Comparison of ENCODE assay signal across 8 cellular contexts in the genomic region with DNA sequence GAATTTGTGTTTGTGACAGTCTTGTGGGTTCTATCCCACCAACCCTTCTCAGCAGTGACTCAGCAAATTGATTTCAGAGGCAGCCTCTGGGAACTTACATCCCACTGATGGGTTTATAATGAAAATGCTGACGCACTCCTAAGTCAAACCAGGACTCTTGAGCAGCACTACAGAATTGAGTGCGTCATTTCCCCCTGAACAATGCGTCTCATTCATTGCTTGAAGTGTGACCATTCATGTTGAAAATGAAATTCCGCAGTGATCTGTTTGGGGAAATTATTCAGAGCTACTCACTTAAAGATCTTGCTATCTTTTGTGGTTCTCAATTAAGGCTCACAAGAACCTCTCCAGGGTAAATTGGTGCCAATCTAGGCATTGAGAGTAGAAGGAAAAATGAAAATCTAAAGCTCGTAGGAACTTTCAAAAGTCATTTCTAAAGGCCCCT.
DNase-seq lines count a peak whose midpoint lies in the region; ATAC-seq, FAIRE-seq and TF ChIP-seq lines count a peak whose summit lies in the region.

No MANE protein-coding gene starts in this region.

- H2AFZ ChIP-seq in SU-DHL-6 (ENCODE audit: low read depth, low read length, severe bottlenecking) (peak overlapping the region; percentile 2), neural progenitor cell (replicated peaks) (no peak overlapping the region)

- H3K4me3 ChIP-seq in SU-DHL-6 (ENCODE audit: insufficient read depth, low read length, poor library complexity, severe bottlenecking) (no peak overlapping the region), neural progenitor cell (no peak overlapping the region)

- H3K79me2 ChIP-seq in SU-DHL-6 (ENCODE audit: insufficient read depth, low read length) = no peaks in the 10 kb centered on the region
- H3K79me2 ChIP-seq in neural progenitor cell (ENCODE audit: low read depth) = no peaks in the 10 kb centered on the region

- no peaks in the 10 kb centered on the region for H3K4me1 ChIP-seq in neural progenitor cell

- H3K4me3 Mint-ChIP-seq in neural progenitor cell = no peak overlapping the region

- H3K4me1 Mint-ChIP-seq in neural progenitor cell = peaks cover 15% of the 10 kb centered on the region

- DNase-seq in stimulated activated CD4-positive, alpha-beta T cell treated with anti-CD3 and anti-CD28 coated beads, Interleukin-15, amount 100 ng/mL, for 24 hours = peak; percentile 27
- no peak for DNase-seq in stimulated activated CD4-positive, alpha-beta T cell treated with anti-CD3 and anti-CD28 coated beads, Interleukin-4, amount 100 ng/mL, for 4 hours
- DNase-seq in urothelium cell line (ENCODE audit: low spot score) (peak; percentile 67), UCSD-AML1 (lab: John Stamatoyannopoulos, UW; ENCODE audit: unreplicated experiment) (no peak), neural progenitor cell (ENCODE audit: low spot score) (no peak), mucosa of gallbladder (ENCODE audit: low spot score) (no peak)

- no peaks in the 10 kb centered on the region for H3K9me3 ChIP-seq in SU-DHL-6 (ENCODE audit: insufficient read depth, low read length)
- no peaks in the 10 kb centered on the region for H3K9me3 ChIP-seq in neural progenitor cell (ENCODE audit: low read depth)

- no peaks in the 10 kb centered on the region for H4K20me1 ChIP-seq in SU-DHL-6 (ENCODE audit: low read depth, low read length)
- H4K20me1 ChIP-seq in neural progenitor cell (ENCODE audit: low read depth) = no peaks in the 10 kb centered on the region

- no peaks in the 10 kb centered on the region for H3K27me3 Mint-ChIP-seq in neural progenitor cell (ENCODE audit: insufficient read depth, low read depth)

- no peaks in the 10 kb centered on the region for H3F3A ChIP-seq in SU-DHL-6 (ENCODE audit: insufficient read depth)
- no peaks in the 10 kb centered on the region for H3F3A ChIP-seq in neural progenitor cell (ENCODE audit: low read depth)

- FAIRE-seq in urothelium cell line (lab: Jason Lieb, UNC) = no peak

- peaks cover 10% of the 10 kb centered on the region for H3K9me3 Mint-ChIP-seq in neural progenitor cell

- H3K9me2 ChIP-seq in SU-DHL-6 (replicated peaks; ENCODE audit: insufficient read depth, low read length) = no peaks in the 10 kb centered on the region

- no peak overlapping the region for H3K27ac Mint-ChIP-seq in neural progenitor cell

- peak; percentile 96 for ATAC-seq in HG02973 (IDR thresholded peaks at IDR 0.05; ENCODE audit: unreplicated experiment)

- H3K27ac ChIP-seq in SU-DHL-6 (ENCODE audit: low read depth, low read length) (no peak overlapping the region), neural progenitor cell (no peak overlapping the region)

- H3K9ac ChIP-seq in SU-DHL-6 (ENCODE audit: low read length) (no peak overlapping the region), neural progenitor cell (no peak overlapping the region)

- H3K27me3 ChIP-seq in SU-DHL-6 (ENCODE audit: low read length) = no peaks in the 10 kb centered on the region
- H3K27me3 ChIP-seq in neural progenitor cell = no peaks in the 10 kb centered on the region

- no peak for TF ChIP-seq CTCF in SU-DHL-6 (IDR thresholded peaks at IDR 0.05; ENCODE audit: insufficient read depth, low read length, poor library complexity, severe bottlenecking)
- no peak for TF ChIP-seq CTCF in neural progenitor cell (IDR thresholded peaks at IDR 0.05)

- H3K36me3 ChIP-seq in SU-DHL-6 (ENCODE audit: low read length) = no peaks in the 10 kb centered on the region
- no peaks in the 10 kb centered on the region for H3K36me3 ChIP-seq in neural progenitor cell

- no peaks in the 10 kb centered on the region for H3K36me3 Mint-ChIP-seq in neural progenitor cell

- no peak overlapping the region for H3K4me2 ChIP-seq in SU-DHL-6 (ENCODE audit: low read depth, low read length, poor library complexity, severe bottlenecking)
- no peak overlapping the region for H3K4me2 ChIP-seq in neural progenitor cell

Comparison
In these comparisons a context has a peak if more than half of its experiments do, and no peak if none do; other contexts are left out.
1. DNase-seq: peak in stimulated activated CD4-positive, alpha-beta T cell treated with anti-CD3 and anti-CD28 coated beads, Interleukin-15, amount 100 ng/mL, for 24 hours (single experiment) and urothelium cell line (single experiment); none in stimulated activated CD4-positive, alpha-beta T cell treated with anti-CD3 and anti-CD28 coated beads, Interleukin-4, amount 100 ng/mL, for 4 hours (0 of 2), UCSD-AML1 (single experiment), neural progenitor cell (single experiment) and mucosa of gallbladder (single experiment).